30 cellular contexts compared by ENCODE assay signal in the genomic region with DNA sequence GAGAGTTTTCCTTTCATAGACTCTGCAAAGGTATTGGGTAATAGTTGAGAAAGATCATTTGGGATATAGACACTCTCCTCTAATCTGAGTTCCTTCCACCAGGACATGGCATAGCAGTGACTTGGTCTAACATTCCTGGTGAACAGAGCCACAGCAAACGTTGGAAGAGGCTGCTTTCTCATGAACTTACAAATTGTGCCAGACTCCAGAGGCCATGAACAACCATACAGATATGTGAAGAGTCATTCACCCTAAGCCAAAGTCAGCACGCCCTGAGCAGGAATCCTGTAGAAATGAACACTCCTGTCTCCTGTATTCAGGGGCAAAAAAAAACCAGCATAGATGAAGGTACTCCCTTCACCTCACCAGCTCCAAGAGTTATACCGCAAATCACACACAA.
DNase-seq lines count a peak whose midpoint lies in the region; ATAC-seq, FAIRE-seq and TF ChIP-seq lines count a peak whose summit lies in the region.
"Had no signal": no experiment of that assay in that cellular context is flagged by ENCODE, and none has a peak within 500 bp of the region (broad histone marks: within the 10 kb centered on the region; RNA-seq: fewer than 3 reads in every experiment).

No MANE protein-coding gene starts in this region.

- FAIRE-seq in bronchial epithelial cell (lab: Jason Lieb, UNC): no peak
- FAIRE-seq: A204.1, endometrium, GM19239, kidney had no signal

- H3K27ac ChIP-seq in left lung: no peak overlapping the region
- H3K27ac ChIP-seq: sigmoid colon, SK-N-MC, thyroid gland had no signal

- no peaks in the 10 kb centered on the region for H3K27me3 ChIP-seq in bronchial epithelial cell (ENCODE audit: control insufficient read depth, insufficient read depth, low read length)
- peaks cover 0 to 8% of the 10 kb centered on the region in 2 donors for H3K27me3 ChIP-seq in left lung
- H3K27me3 ChIP-seq: BE2C, sigmoid colon, thyroid gland had no signal

- DNase-seq in AG10803 (ENCODE audit: low read depth) (peak; percentile 39), M059J (ENCODE audit: low read depth) (peak; percentile 46), bronchial epithelial cell (ENCODE audit: low read depth) (peak; percentile 12), left lung (no peak), SKM-1 (lab: John Stamatoyannopoulos, UW; ENCODE audit: unreplicated experiment) (no peak), AML-193 (lab: John Stamatoyannopoulos, UW) (no peak), NCI-H2171 (lab: John Stamatoyannopoulos, UW) (no peak), erythroblast (lab: John Stamatoyannopoulos, UW) (no peak)
- DNase-seq: activated CD4-positive, alpha-beta T cell treated with anti-CD3 and anti-CD28 coated beads for 36 hours; activated T-cell treated with anti-CD3 and anti-CD28 coated beads for 4 hours; aorta; BE2C; CD8-positive, alpha-beta memory T cell; central memory CD4-positive, alpha-beta T cell; kidney; NCI-H1105 treated with DMSO at 0.1 percent for 48 hours; NCI-H2029; NCI-H69; posterior cingulate gyrus; RPMI8226; sigmoid colon; T-helper 17 cell; thyroid gland had no signal

- ATAC-seq in left lung: peak; percentile 26
- ATAC-seq: activated CD4-positive, alpha-beta T cell treated with anti-CD3 and anti-CD28 coated beads for 36 hours; activated naive CD4-positive, alpha-beta T cell treated with anti-CD3 and anti-CD28 coated beads, Interleukin-2, amount 50 U/mL, for 72 hours; T-helper 17 cell had no signal

- TF ChIP-seq CTCF in AG10803 (conservative IDR thresholded peaks at IDR 0.05; ENCODE audit: low read length) (no peak), bronchial epithelial cell (IDR thresholded peaks at IDR 0.05; ENCODE audit: insufficient read depth, low read length, severe bottlenecking) (no peak), left lung (IDR thresholded peaks at IDR 0.05) (no peak)

- H3K36me3 ChIP-seq in bronchial epithelial cell (ENCODE audit: control insufficient read depth, insufficient read depth, low read length) (no peaks in the 10 kb centered on the region), left lung (no peaks in the 10 kb centered on the region)
- H3K36me3 ChIP-seq: BE2C, HAP-1, sigmoid colon, thyroid gland had no signal

- H3K4me1 ChIP-seq in left lung: no peaks in the 10 kb centered on the region
- H3K4me1 ChIP-seq: BE2C, HAP-1, sigmoid colon had no signal

- no peak for TF ChIP-seq POLR2A in erythroblast (IDR thresholded peaks at IDR 0.05; ENCODE audit: low read length)

- H3K4me3 ChIP-seq in AG10803 (ENCODE audit: low read length): no peak overlapping the region
- no peak overlapping the region for H3K4me3 ChIP-seq in bronchial epithelial cell (ENCODE audit: low read depth, low read length)
- H3K4me3 ChIP-seq in left lung: no peak overlapping the region
- H3K4me3 ChIP-seq: HAP-1, lung, sigmoid colon, SK-N-MC, thyroid gland had no signal

- intact Hi-C loops in left lung (cut with DNase I): no loop called here

- peaks cover 0 to 4% of the 10 kb centered on the region in 2 donors for H3K9me3 ChIP-seq in left lung
- H3K9me3 ChIP-seq: BE2C, HAP-1, sigmoid colon, thyroid gland had no signal

Comparison
In these comparisons a context has a peak if more than half of its experiments do, and no peak if none do; other contexts are left out.
1. DNase-seq: peak in AG10803 (single experiment), M059J (single experiment) and bronchial epithelial cell (single experiment); none in left lung (0 of 2), SKM-1 (single experiment), AML-193 (0 of 2), NCI-H2171 (single experiment) and erythroblast (0 of 2).